In the genomic region with DNA sequence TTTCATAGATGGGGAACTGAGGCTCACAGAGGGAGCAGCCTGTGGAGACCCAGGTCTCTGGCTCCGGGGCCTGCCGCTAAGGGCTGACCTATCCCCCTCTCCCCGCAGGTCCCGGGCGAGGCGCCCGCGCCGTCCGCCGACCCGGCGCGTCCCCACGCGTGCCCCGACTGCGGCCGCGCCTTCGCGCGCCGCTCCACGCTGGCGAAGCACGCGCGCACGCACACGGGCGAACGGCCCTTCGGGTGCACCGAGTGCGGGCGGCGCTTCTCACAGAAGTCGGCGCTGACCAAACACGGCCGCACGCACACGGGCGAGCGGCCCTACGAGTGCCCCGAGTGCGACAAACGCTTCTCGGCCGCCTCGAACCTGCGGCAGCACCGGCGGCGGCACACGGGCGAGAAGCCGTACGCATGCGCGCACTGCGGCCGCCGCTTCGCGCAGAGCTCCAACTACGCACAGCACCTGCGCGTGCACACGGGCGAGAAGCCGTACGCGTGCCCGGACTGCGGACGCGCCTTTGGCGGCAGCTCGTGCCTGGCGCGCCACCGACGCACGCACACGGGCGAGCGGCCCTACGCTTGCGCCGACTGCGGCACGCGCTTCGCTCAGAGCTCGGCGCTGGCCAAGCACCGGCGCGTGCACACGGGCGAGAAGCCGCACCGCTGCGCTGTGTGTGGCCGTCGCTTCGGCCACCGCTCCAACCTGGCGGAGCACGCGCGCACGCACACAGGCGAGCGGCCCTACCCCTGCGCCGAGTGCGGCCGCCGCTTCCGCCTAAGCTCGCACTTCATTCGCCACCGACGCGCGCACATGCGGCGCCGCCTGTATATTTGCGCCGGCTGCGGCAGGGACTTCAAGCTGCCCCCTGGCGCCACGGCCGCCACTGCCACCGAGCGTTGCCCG, we compare ENCODE assay signal across 1 cellular context.
A peak's percentile ranks its signal among the peaks of the same experiment; 100 is the strongest.
TF ChIP-seq lines count a peak whose summit lies in the region.

No MANE protein-coding gene starts in this region.

TF ChIP-seq in HepG2, 621 proteins besides CTCF, POLR2A, EP300 and RAD21:
- 0 out of 2 replicates have a peak, but pooled peaks have one; percentile 41 for TF ChIP-seq ZC3H13 (CRISPR knock-in tag; IDR thresholded peaks at IDR 0.05)
- TF ChIP-seq, protein P1, sequence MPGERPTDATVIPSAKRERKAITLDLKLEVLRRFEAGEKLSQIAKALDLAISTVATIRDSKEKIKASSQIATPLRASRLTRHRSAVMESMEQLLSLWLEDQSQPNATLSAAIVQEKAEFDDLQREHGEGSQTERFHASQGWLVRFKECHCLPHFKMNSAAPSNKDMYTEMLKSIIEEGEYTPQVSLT (CRISPR knock-in tag; IDR thresholded peaks at IDR 0.05; ENCODE audit: borderline replicate concordance, low read depth), result no peak
- TF ChIP-seq HOXA3 (CRISPR knock-in tag; IDR thresholded peaks at IDR 0.05), result peak; percentile 68
- peak; percentile 92 for TF ChIP-seq AGO2 (optimal IDR thresholded peaks at IDR 0.05; ENCODE audit: low read depth, low read length)
- TF ChIP-seq, protein P2, sequence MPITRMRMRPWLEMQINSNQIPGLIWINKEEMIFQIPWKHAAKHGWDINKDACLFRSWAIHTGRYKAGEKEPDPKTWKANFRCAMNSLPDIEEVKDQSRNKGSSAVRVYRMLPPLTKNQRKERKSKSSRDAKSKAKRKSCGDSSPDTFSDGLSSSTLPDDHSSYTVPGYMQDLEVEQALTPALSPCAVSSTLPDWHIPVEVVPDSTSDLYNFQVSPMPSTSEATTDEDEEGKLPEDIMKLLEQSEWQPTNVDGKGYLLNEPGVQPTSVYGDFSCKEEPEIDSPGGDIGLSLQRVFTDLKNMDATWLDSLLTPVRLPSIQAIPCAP (CRISPR knock-in tag; IDR thresholded peaks at IDR 0.05; ENCODE audit: low read depth), result no peak
- TF ChIP-seq, protein P3, sequence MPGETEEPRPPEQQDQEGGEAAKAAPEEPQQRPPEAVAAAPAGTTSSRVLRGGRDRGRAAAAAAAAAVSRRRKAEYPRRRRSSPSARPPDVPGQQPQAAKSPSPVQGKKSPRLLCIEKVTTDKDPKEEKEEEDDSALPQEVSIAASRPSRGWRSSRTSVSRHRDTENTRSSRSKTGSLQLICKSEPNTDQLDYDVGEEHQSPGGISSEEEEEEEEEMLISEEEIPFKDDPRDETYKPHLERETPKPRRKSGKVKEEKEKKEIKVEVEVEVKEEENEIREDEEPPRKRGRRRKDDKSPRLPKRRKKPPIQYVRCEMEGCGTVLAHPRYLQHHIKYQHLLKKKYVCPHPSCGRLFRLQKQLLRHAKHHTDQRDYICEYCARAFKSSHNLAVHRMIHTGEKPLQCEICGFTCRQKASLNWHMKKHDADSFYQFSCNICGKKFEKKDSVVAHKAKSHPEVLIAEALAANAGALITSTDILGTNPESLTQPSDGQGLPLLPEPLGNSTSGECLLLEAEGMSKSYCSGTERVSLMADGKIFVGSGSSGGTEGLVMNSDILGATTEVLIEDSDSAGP (CRISPR knock-in tag; IDR thresholded peaks at IDR 0.05; ENCODE audit: borderline replicate concordance), result 0 out of 2 replicates have a peak, but pooled peaks have one; percentile 8
- peak; percentile 67 for TF ChIP-seq RBFOX2 (IDR thresholded peaks at IDR 0.05; ENCODE audit: low read depth, low read length)
